In genomic region chr14:100645200-100645985, GRCh38 we compare ENCODE assay signal across 8 cellular contexts. TPM values are rescaled to one million over a fixed set of nuclear protein-coding genes. Genes with fewer than 3 reads are reported as not detected.
DNase-seq lines count a peak whose midpoint lies in the region; ATAC-seq, FAIRE-seq and TF ChIP-seq lines count a peak whose summit lies in the region.

No MANE protein-coding gene starts in this region.

- H3K36me3 ChIP-seq in BE2C = no peaks in the 10 kb centered on the region
- H3K36me3 ChIP-seq in Loucy (ENCODE audit: insufficient read depth, low read length) = no peaks in the 10 kb centered on the region
- H3K36me3 ChIP-seq in osteoblast (ENCODE audit: insufficient read depth, low read length) = no peaks in the 10 kb centered on the region
- no peaks in the 10 kb centered on the region for H3K36me3 ChIP-seq in tibial artery

- H3K9me2 ChIP-seq in Loucy (replicated peaks; ENCODE audit: low read depth, low read length) = no peaks in the 10 kb centered on the region

- H2AFZ ChIP-seq in Loucy (ENCODE audit: low read length) (peak overlapping the region; percentile 59), osteoblast (ENCODE audit: low read length) (peak overlapping the region; percentile 58)

- DNase-seq in BE2C (peak; percentile 97), SIG-M5 (lab: John Stamatoyannopoulos, UW) (peak; percentile 18), frontal cortex (ENCODE audit: low spot score in 2 of 2) (peak; percentile 73 to 87), osteoblast (ENCODE audit: insufficient read length, low spot score, missing footprints) (peak; percentile 96), tibial artery (peak; percentile 75 to 84)
- peak; percentile 66 for DNase-seq in activated effector memory CD4-positive, alpha-beta T cell treated with Interleukin-2 at 50 U/mL for 16 hours

- no peaks in the 10 kb centered on the region for H3K79me2 ChIP-seq in Loucy (ENCODE audit: insufficient read depth, low read length)
- no peaks in the 10 kb centered on the region for H3K79me2 ChIP-seq in osteoblast (ENCODE audit: insufficient read depth, low read length)

- no peaks in the 10 kb centered on the region for H3K27me3 ChIP-seq in BE2C
- no peaks in the 10 kb centered on the region for H3K27me3 ChIP-seq in Loucy (ENCODE audit: insufficient read depth, low read length, poor library complexity, severe bottlenecking)
- H3K27me3 ChIP-seq in osteoblast (ENCODE audit: insufficient read depth, low read length) = no peaks in the 10 kb centered on the region
- H3K27me3 ChIP-seq in tibial artery = peaks cover 0 to 33% of the 10 kb centered on the region in 2 donors

- H3K4me3 ChIP-seq in BE2C (ENCODE audit: low read depth, low read length) (no peak overlapping the region), Loucy (ENCODE audit: low read length, poor library complexity, severe bottlenecking) (peak overlapping the region; percentile 50), osteoblast (ENCODE audit: insufficient read depth, low read length) (no peak overlapping the region), tibial artery (no peak overlapping the region)

- peak overlapping the region; percentile 66 for H3K9ac ChIP-seq in Loucy (ENCODE audit: low read depth, low read length, poor library complexity, severe bottlenecking)

- H4K20me1 ChIP-seq in Loucy (ENCODE audit: insufficient read depth, low read length, poor library complexity, severe bottlenecking) (no peaks in the 10 kb centered on the region), osteoblast (ENCODE audit: insufficient read depth, low read length) (no peaks in the 10 kb centered on the region)

- no peak for FAIRE-seq in frontal cortex (lab: Jason Lieb, UNC)

- TF ChIP-seq CTCF in BE2C (IDR thresholded peaks at IDR 0.05; ENCODE audit: low read depth, low read length) (peak; percentile 91), Loucy (conservative IDR thresholded peaks at IDR 0.05; ENCODE audit: low read length) (peak; percentile 93), osteoblast (IDR thresholded peaks at IDR 0.05; ENCODE audit: extremely low read depth, low read depth, low read length) (peak; percentile 86), tibial artery (IDR thresholded peaks at IDR 0.05) (peak; percentile 35)

- intact Hi-C loops in tibial artery (cut with DNase I; ENCODE audit: low total_unique reads) = no loop called here

- H3K9me3 ChIP-seq in BE2C (no peaks in the 10 kb centered on the region), Loucy (ENCODE audit: insufficient read depth, low read depth, low read length) (no peaks in the 10 kb centered on the region), osteoblast (ENCODE audit: low read depth, low read length) (no peaks in the 10 kb centered on the region), tibial artery (no peaks in the 10 kb centered on the region)

- ATAC-seq in GM19463 (IDR thresholded peaks at IDR 0.05; ENCODE audit: unreplicated experiment) = peak; percentile 71

- H3F3A ChIP-seq in Loucy (ENCODE audit: low read depth) = peaks cover 9% of the 10 kb centered on the region; the same call in 1 of the 2 replicates

- H3K4me2 ChIP-seq in Loucy (ENCODE audit: low read depth, low read length, poor library complexity, severe bottlenecking) (peak overlapping the region; percentile 72), osteoblast (ENCODE audit: insufficient read depth, low read length) (peak overlapping the region; percentile 43)

- H3K4me1 ChIP-seq in BE2C (peaks cover 33% of the 10 kb centered on the region), Loucy (ENCODE audit: insufficient read depth, low read length, poor library complexity, severe bottlenecking) (peaks cover 42% of the 10 kb centered on the region), osteoblast (ENCODE audit: insufficient read depth, low read length) (peaks cover 17% of the 10 kb centered on the region), tibial artery (no peaks in the 10 kb centered on the region)

- H3K27ac ChIP-seq in osteoblast (ENCODE audit: low read depth, low read length) = no peak overlapping the region
- no peak overlapping the region for H3K27ac ChIP-seq in tibial artery

RNA-seq across cellular contexts. Expression of gene BEGAIN, which starts 58.2 kb away (rescaled TPM):
- polyA plus RNA-seq in BE2C (2012; ENCODE audit: insufficient read depth, insufficient read length, low read depth) = 178 TPM
- total RNA-seq in frontal cortex = 8.6 TPM
- 1.1 TPM in 1 of 2 replicates, not detected in the other for total RNA-seq in osteoblast

Comparison
In these comparisons a context has a peak if more than half of its experiments do, and no peak if none do; other contexts are left out.
1. DNase-seq: peak in every context shown above with its lines; median percentile 97 in BE2C; 96 in osteoblast; 80 in frontal cortex; 80 in tibial artery; 66 in activated effector memory CD4-positive, alpha-beta T cell treated with Interleukin-2 at 50 U/mL for 16 hours; 18 in SIG-M5.
2. CTCF ChIP-seq: peak in every context shown above with its lines; median percentile 93 in Loucy; 91 in BE2C; 86 in osteoblast; 35 in tibial artery.